ENCODE assay signal across 8 cellular contexts in the genomic region with DNA sequence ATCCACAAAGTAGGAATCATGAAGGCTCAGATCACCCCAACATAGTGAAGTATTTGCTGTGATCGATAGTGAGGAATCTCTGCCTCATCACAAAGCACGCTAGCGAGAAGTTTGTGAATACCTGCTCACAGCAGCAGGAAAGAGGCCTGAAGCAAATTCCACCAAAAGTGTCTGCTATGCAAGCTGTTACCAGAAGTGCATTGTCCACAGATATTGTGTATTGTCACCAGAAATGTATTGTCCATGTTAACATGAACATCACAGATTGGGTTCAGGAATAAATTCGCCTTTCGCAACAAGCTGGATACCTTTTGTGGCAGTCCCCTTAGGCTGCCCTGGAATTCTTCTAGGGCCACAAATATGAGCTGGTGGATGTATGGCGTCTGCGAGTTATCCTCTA.
"Had no signal": no experiment of that assay in that cellular context is flagged by ENCODE, and none has a peak within 500 bp of the region (broad histone marks: within the 10 kb centered on the region; RNA-seq: fewer than 3 reads in every experiment).

No MANE protein-coding gene starts in this region.

- H3K4me3 Mint-ChIP-seq: H9, IgD-negative memory B cell had no signal

- DNase-seq: H9, HCEC 1CT had no signal

- H3K27ac ChIP-seq: HL-60 had no signal

- H3K36me3 Mint-ChIP-seq: IgD-negative memory B cell had no signal

- FAIRE-seq: H1, H54, HepG2 had no signal

- H3K27ac Mint-ChIP-seq: GM23338 had no signal
